Comparison of ENCODE assay signal across 7 cellular contexts in genomic region chr14:97143011-97143410, GRCh38.
"Had no signal": no experiment of that assay in that cellular context is flagged by ENCODE, and none has a peak within 500 bp of the region (broad histone marks: within the 10 kb centered on the region; RNA-seq: fewer than 3 reads in every experiment).

No MANE protein-coding gene starts in this region.

- H3K36me3 Mint-ChIP-seq: IgD-negative memory B cell had no signal

- H3K4me3 ChIP-seq: K562 had no signal

- H3K27ac Mint-ChIP-seq: IgD-negative memory B cell had no signal

- DNase-seq: IMR-90, KBM-7, KG1 had no signal

- H3K9me3 Mint-ChIP-seq: IgD-negative memory B cell had no signal

- H3K27ac ChIP-seq: HL-60 had no signal

- H3K4me3 Mint-ChIP-seq: IgD-negative memory B cell had no signal

- ATAC-seq: HepG2, K562 had no signal
